Comparison of ENCODE assay signal across 24 cellular contexts in the genomic region with DNA sequence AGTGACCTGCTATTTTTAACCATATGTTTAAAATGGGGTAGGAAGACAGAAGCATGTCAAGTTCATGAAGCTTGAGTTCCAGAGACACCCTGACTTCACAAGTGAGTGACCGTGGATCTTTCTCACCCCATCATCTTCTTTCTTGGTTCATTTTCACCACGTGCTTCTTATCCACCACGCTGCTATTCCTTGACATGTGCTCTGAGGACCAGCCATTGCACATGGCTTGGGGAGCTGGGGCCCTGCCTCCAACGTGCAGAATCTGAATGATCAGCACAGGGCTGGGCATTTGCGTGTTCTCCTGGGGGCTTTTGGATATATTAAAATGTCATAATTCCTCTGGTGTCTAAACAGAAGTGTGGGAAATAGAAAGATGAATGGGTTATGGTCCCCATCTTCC.
"Had no signal": no experiment of that assay in that cellular context is flagged by ENCODE, and none has a peak within 500 bp of the region (broad histone marks: within the 10 kb centered on the region; RNA-seq: fewer than 3 reads in every experiment).

No MANE protein-coding gene starts in this region.

- FAIRE-seq: colon, kidney had no signal

- H3K9me3 Mint-ChIP-seq: natural killer cell; stimulated activated memory B cell treated with anti-CD40 and anti-IgM and Interleukin-4, amounts not matched to agents 10 μg/mL and 1 μg/mL and 100 μg/mL, for 72 hours had no signal

- H3K9me3 ChIP-seq: gastrocnemius medialis, neutrophil, psoas muscle, spleen, thoracic aorta, upper lobe of left lung, vagina had no signal

- ATAC-seq: gastrocnemius medialis; left lobe of liver; natural killer cell; psoas muscle; right cardiac atrium; stimulated activated memory B cell treated with anti-CD40 and anti-IgM and Interleukin-4, amounts not matched to agents 10 μg/mL and 1 μg/mL and 100 μg/mL, for 72 hours; stimulated activated naive CD8-positive, alpha-beta T cell treated with anti-CD3 and anti-CD28 coated beads, Interleukin-15, Interleukin-2, amounts not matched to agents 100 U/mL and 50 U/mL, for 24 hours had no signal

- DNase-seq: dorsolateral prefrontal cortex; effector CD4-positive, alpha-beta T cell; gastrocnemius medialis; head of caudate nucleus; kidney; natural killer cell; psoas muscle; right cardiac atrium; spleen; stimulated activated CD4-positive, alpha-beta T cell treated with anti-CD3 and anti-CD28 coated beads, Interleukin-4, amount 100 ng/mL, for 4 hours; stimulated activated naive CD8-positive, alpha-beta T cell treated with anti-CD3 and anti-CD28 coated beads, Interleukin-15, Interleukin-2, amounts not matched to agents 100 U/mL and 50 U/mL, for 24 hours; upper lobe of left lung had no signal

- H3K79me2 ChIP-seq: parathyroid adenoma had no signal

- H3K27ac Mint-ChIP-seq: memory B cell; natural killer cell; stimulated activated memory B cell treated with anti-CD40 and anti-IgM and Interleukin-4, amounts not matched to agents 10 μg/mL and 1 μg/mL and 100 μg/mL, for 72 hours had no signal

- H3K9ac ChIP-seq: parathyroid adenoma had no signal

- H3K4me1 Mint-ChIP-seq: neural crest cell had no signal

- H3K27ac ChIP-seq: dorsolateral prefrontal cortex, gastrocnemius medialis, neutrophil, parathyroid adenoma, psoas muscle, skin epidermis, spleen, thoracic aorta, tibial nerve, upper lobe of left lung, vagina had no signal

- H3K4me1 ChIP-seq: gastrocnemius medialis, parathyroid adenoma, psoas muscle, spleen, tibial nerve, upper lobe of left lung, vagina had no signal

- H3K4me3 ChIP-seq: dorsolateral prefrontal cortex, gastrocnemius medialis, lung, psoas muscle, skin epidermis, spleen, thoracic aorta, tibial nerve, upper lobe of left lung, vagina had no signal

- H3K36me3 Mint-ChIP-seq: natural killer cell; stimulated activated memory B cell treated with anti-CD40 and anti-IgM and Interleukin-4, amounts not matched to agents 10 μg/mL and 1 μg/mL and 100 μg/mL, for 72 hours had no signal

- H2AFZ ChIP-seq: parathyroid adenoma had no signal

- H3K36me3 ChIP-seq: gastrocnemius medialis, neutrophil, spleen, thoracic aorta, tibial nerve, upper lobe of left lung, vagina had no signal

- H3K4me3 Mint-ChIP-seq: memory B cell; natural killer cell; neural crest cell; stimulated activated memory B cell treated with anti-CD40 and anti-IgM and Interleukin-4, amounts not matched to agents 10 μg/mL and 1 μg/mL and 100 μg/mL, for 72 hours had no signal

- H3K27me3 ChIP-seq: dorsolateral prefrontal cortex, gastrocnemius medialis, spleen, tibial nerve, upper lobe of left lung, vagina had no signal
